20 cellular contexts compared by ENCODE assay signal in genomic region chr15:83854950-83855707, GRCh38.
DNase-seq lines count a peak whose midpoint lies in the region; ATAC-seq and TF ChIP-seq lines count a peak whose summit lies in the region.
"Had no signal": no experiment of that assay in that cellular context is flagged by ENCODE, and none has a peak within 500 bp of the region (broad histone marks: within the 10 kb centered on the region; RNA-seq: fewer than 3 reads in every experiment).

No MANE protein-coding gene starts in this region.

- H4K8ac ChIP-seq in mesendoderm (ENCODE audit: low read depth, low read length): no peak overlapping the region

- no CpG with 5 or more reads among the region's 3 CpGs for WGBS in mesendoderm (ENCODE audit: extremely low coverage, insufficient coverage, low lambda C conversion rate)
- WGBS in aorta, 2 donors: 49 to 50% methylated on average over 3 of the region's 3 CpGs

- no peak overlapping the region for H2BK120ac ChIP-seq in mesendoderm (ENCODE audit: low read depth, low read length)

- no peak overlapping the region for H3K56ac ChIP-seq in mesendoderm (ENCODE audit: low read length)

- H3K27me3 ChIP-seq in mesendoderm (ENCODE audit: insufficient read depth, low read length, poor library complexity) (no peaks in the 10 kb centered on the region), aorta (ENCODE audit: control insufficient read depth in 1 of 2, insufficient read depth in 2 of 2, low read length in 1 of 2) (no peaks in the 10 kb centered on the region), dorsolateral prefrontal cortex (no peaks in the 10 kb centered on the region)
- H3K27me3 ChIP-seq: ascending aorta, SJSA1, testis had no signal

- H3K4me3 Mint-ChIP-seq in Calu3 (ENCODE audit: low read depth, unreplicated experiment): no peak overlapping the region
- H3K4me3 Mint-ChIP-seq: activated CD4-positive, alpha-beta memory T cell treated with anti-CD3 and anti-CD28 coated beads, Interleukin-2, amount 10 ng/mL, durations not matched to agents 7 days and 5 days; activated naive CD4-positive, alpha-beta T cell treated with anti-CD3 and anti-CD28 coated beads, Interleukin-2, amount 10 ng/mL, durations not matched to agents 7 days and 5 days; activated T-cell treated with anti-CD3 and anti-CD28 coated beads, Interleukin-2, amount 50 U/mL, for 24 hours; CD8-positive, alpha-beta memory T cell; T-helper 17 cell had no signal

- no peak overlapping the region for H2BK5ac ChIP-seq in mesendoderm (ENCODE audit: low read length)

- no peak overlapping the region for H2BK15ac ChIP-seq in mesendoderm (replicated peaks; ENCODE audit: low read depth)

- no peak overlapping the region for H4K5ac ChIP-seq in mesendoderm (ENCODE audit: low read length)

- H3K18ac ChIP-seq in mesendoderm (ENCODE audit: low read length): no peak overlapping the region

- H3K36me3 ChIP-seq in mesendoderm (ENCODE audit: control insufficient read depth, insufficient read depth, low read length) (no peaks in the 10 kb centered on the region), aorta (ENCODE audit: control insufficient read depth in 1 of 2, insufficient read depth in 2 of 2, low read length in 1 of 2) (no peaks in the 10 kb centered on the region)
- H3K36me3 ChIP-seq: SJSA1, WERI-Rb-1 had no signal

- no peaks in the 10 kb centered on the region for H3K79me2 ChIP-seq in mesendoderm (ENCODE audit: control insufficient read depth, insufficient read depth, low read length)

- H3K4me3 ChIP-seq in mesendoderm (ENCODE audit: low read length) (no peak overlapping the region), aorta (ENCODE audit: low read length in 2 of 2) (no peak overlapping the region), dorsolateral prefrontal cortex (no peak overlapping the region)
- H3K4me3 ChIP-seq: ascending aorta, SJSA1, testis had no signal

- H3K27ac Mint-ChIP-seq in Calu3 (ENCODE audit: unreplicated experiment): peak overlapping the region; percentile 85
- H3K27ac Mint-ChIP-seq: activated CD4-positive, alpha-beta memory T cell treated with anti-CD3 and anti-CD28 coated beads, Interleukin-2, amount 10 ng/mL, durations not matched to agents 7 days and 5 days; activated naive CD4-positive, alpha-beta T cell treated with anti-CD3 and anti-CD28 coated beads, Interleukin-2, amount 10 ng/mL, durations not matched to agents 7 days and 5 days; activated T-cell treated with anti-CD3 and anti-CD28 coated beads, Interleukin-2, amount 50 U/mL, for 24 hours; CD8-positive, alpha-beta memory T cell; T-helper 17 cell had no signal

- peaks cover 7% of the 10 kb centered on the region for H3K36me3 Mint-ChIP-seq in Calu3 (ENCODE audit: insufficient read depth, unreplicated experiment)
- H3K36me3 Mint-ChIP-seq: activated naive CD4-positive, alpha-beta T cell treated with anti-CD3 and anti-CD28 coated beads, Interleukin-2, amount 10 ng/mL, durations not matched to agents 7 days and 5 days; CD8-positive, alpha-beta memory T cell had no signal

- no peaks in the 10 kb centered on the region for H3K4me1 ChIP-seq in mesendoderm (ENCODE audit: control insufficient read depth, low read depth, low read length)
- peaks cover 0 to 2% of the 10 kb centered on the region in 2 donors for H3K4me1 ChIP-seq in aorta (ENCODE audit: control insufficient read depth in 1 of 2, insufficient read depth in 2 of 2, low read length in 2 of 2)
- H3K4me1 ChIP-seq: SJSA1, testis had no signal

- no peaks in the 10 kb centered on the region for H3K9me3 Mint-ChIP-seq in Calu3 (ENCODE audit: low read depth, unreplicated experiment)
- H3K9me3 Mint-ChIP-seq: activated CD4-positive, alpha-beta memory T cell treated with anti-CD3 and anti-CD28 coated beads, Interleukin-2, amount 10 ng/mL, durations not matched to agents 7 days and 5 days; activated naive CD4-positive, alpha-beta T cell treated with anti-CD3 and anti-CD28 coated beads, Interleukin-2, amount 10 ng/mL, durations not matched to agents 7 days and 5 days; activated T-cell treated with anti-CD3 and anti-CD28 coated beads, Interleukin-2, amount 50 U/mL, for 24 hours had no signal

- CTCF ChIA-PET in Calu3 (lab: Charles Lee): no interaction called here

- no peaks in the 10 kb centered on the region for H3K27me3 Mint-ChIP-seq in Calu3 (ENCODE audit: unreplicated experiment)
- H3K27me3 Mint-ChIP-seq: activated CD4-positive, alpha-beta memory T cell treated with anti-CD3 and anti-CD28 coated beads, Interleukin-2, amount 10 ng/mL, durations not matched to agents 7 days and 5 days; activated naive CD4-positive, alpha-beta T cell treated with anti-CD3 and anti-CD28 coated beads, Interleukin-2, amount 10 ng/mL, durations not matched to agents 7 days and 5 days had no signal

- no TSS peak for BruUV-seq in Calu3 (replicated peaks; lab: Mats Ljungman, UMichigan)

- H3K9me3 ChIP-seq in aorta (ENCODE audit: control insufficient read depth, low read length): no peaks in the 10 kb centered on the region
- H3K9me3 ChIP-seq: ascending aorta, SJSA1, testis had no signal

- H2AK5ac ChIP-seq in mesendoderm (ENCODE audit: low read length): no peak overlapping the region

- H3K27ac ChIP-seq in mesendoderm (ENCODE audit: low read depth, low read length) (no peak overlapping the region), aorta (ENCODE audit: low read depth in 1 of 2, low read length in 2 of 2) (no peak overlapping the region), dorsolateral prefrontal cortex (no peak overlapping the region)
- H3K27ac ChIP-seq: ascending aorta, SJSA1, testis, WERI-Rb-1 had no signal

- H3K23ac ChIP-seq in mesendoderm (ENCODE audit: low read length): no peak overlapping the region

- H3K79me1 ChIP-seq in mesendoderm (ENCODE audit: low read length): no peaks in the 10 kb centered on the region

- no peak for DNase-seq in Calu3
- DNase-seq in NCI-H2029 (lab: John Stamatoyannopoulos, UW): peak; percentile 16
- DNase-seq in fibroblast of peridontal ligament (ENCODE audit: extremely low read depth): peak; percentile 57
- peak; percentile 11 for DNase-seq in mesendoderm
- DNase-seq in aorta: no peak
- no peak for DNase-seq in dedifferentiated amniotic fluid mesenchymal stem cell (ENCODE audit: extremely low spot score)
- DNase-seq in dorsolateral prefrontal cortex: no peak
- no peak for DNase-seq in DMS153 treated with DMSO at 0.1 percent for 48 hours (lab: John Stamatoyannopoulos, UW; ENCODE audit: unreplicated experiment)
- DNase-seq: activated CD4-positive, alpha-beta memory T cell treated with anti-CD3 and anti-CD28 coated beads, Interleukin-2, amount 10 ng/mL, durations not matched to agents 7 days and 5 days; activated naive CD4-positive, alpha-beta T cell treated with anti-CD3 and anti-CD28 coated beads, Interleukin-2, amount 10 ng/mL, durations not matched to agents 7 days and 5 days; activated T-cell treated with anti-CD3 and anti-CD28 coated beads, Interleukin-2, amount 50 U/mL, for 24 hours; CD8-positive, alpha-beta memory T cell; MV-4-11; NCI-H2081; NCI-H526; T-helper 17 cell; testis; WERI-Rb-1 had no signal

- H3K4ac ChIP-seq in mesendoderm (ENCODE audit: low read depth, low read length): no peak overlapping the region

- TF ChIP-seq CTCF in Calu3 (IDR thresholded peaks at IDR 0.05; ENCODE audit: unreplicated experiment) (no peak), dorsolateral prefrontal cortex (IDR thresholded peaks at IDR 0.05 in 54 of 56, conservative IDR thresholded peaks at IDR 0.05 in 2 of 56; ENCODE audit: low read depth in 1 of 56, partially characterized antibody in 56 of 56) (no peak)

- intact Hi-C loops in Calu3 (cut with micrococcal nuclease; ENCODE audit: unreplicated experiment): loop anchor here (5.0 to 10.0 kb wide), 2 partner anchors 47 to 140 kb away; no protein-coding TSS in a partner anchor
- intact Hi-C loops in aorta (cut with DNase I): no loop called here
- intact Hi-C loops in dorsolateral prefrontal cortex (cut with DNase I): no loop called here

- no peak overlapping the region for H3K4me2 ChIP-seq in mesendoderm (ENCODE audit: low read length)

- no peak overlapping the region for H3K9ac ChIP-seq in mesendoderm (ENCODE audit: low read length)

- H3K4me1 Mint-ChIP-seq in Calu3 (ENCODE audit: low read depth, unreplicated experiment): peaks cover 41% of the 10 kb centered on the region
- H3K4me1 Mint-ChIP-seq: activated CD4-positive, alpha-beta memory T cell treated with anti-CD3 and anti-CD28 coated beads, Interleukin-2, amount 10 ng/mL, durations not matched to agents 7 days and 5 days; activated naive CD4-positive, alpha-beta T cell treated with anti-CD3 and anti-CD28 coated beads, Interleukin-2, amount 10 ng/mL, durations not matched to agents 7 days and 5 days; CD8-positive, alpha-beta memory T cell; T-helper 17 cell had no signal

- no peak for ATAC-seq in aorta (ENCODE audit: low FRiP score)
- ATAC-seq: T-helper 17 cell had no signal

Comparison
In these comparisons a context has a peak if more than half of its experiments do, and no peak if none do; other contexts are left out.
1. DNase-seq: peak in NCI-H2029 (single experiment), fibroblast of peridontal ligament (single experiment) and mesendoderm (single experiment); none in Calu3 (single experiment), aorta (0 of 2), dedifferentiated amniotic fluid mesenchymal stem cell (single experiment), dorsolateral prefrontal cortex (0 of 10) and DMS153 treated with DMSO at 0.1 percent for 48 hours (single experiment).